Comparison of ENCODE assay signal across 7 cellular contexts in the genomic region with DNA sequence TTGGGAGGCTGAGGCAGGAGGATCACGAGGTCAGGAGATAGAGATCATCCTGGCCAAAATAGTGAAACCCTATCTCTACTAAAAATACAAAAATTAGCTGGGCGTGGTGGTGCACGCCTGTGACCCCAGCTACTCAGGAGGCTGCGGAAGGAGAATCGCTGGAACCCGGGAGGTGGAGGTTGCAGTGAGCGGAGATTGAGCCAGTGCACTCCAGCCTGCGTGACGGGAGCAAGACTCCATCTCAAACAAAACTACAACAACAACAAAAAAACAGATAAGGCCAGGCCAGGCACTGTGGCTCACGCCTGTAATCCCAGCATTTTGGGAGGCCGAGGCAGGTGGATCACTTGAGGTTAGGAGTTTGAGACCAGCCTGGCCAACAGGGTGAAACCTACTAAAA. TPM values are rescaled to one million over a fixed set of nuclear protein-coding genes. Genes with fewer than 3 reads are reported as not detected.
"Had no signal": no experiment of that assay in that cellular context is flagged by ENCODE, and none has a peak within 500 bp of the region (broad histone marks: within the 10 kb centered on the region; RNA-seq: fewer than 3 reads in every experiment).

No MANE protein-coding gene starts in this region.

RNA-seq across cellular contexts. Expression of gene RNU11, which starts 3.0 kb away (rescaled TPM):
- total RNA-seq: GM23338, H4, H7, HepG2, HFFc6, HT1080 had no signal
- polyA plus RNA-seq: GM23338, HepG2, IgD-negative memory B cell had no signal

RNA-seq across cellular contexts. Expression of gene RAB42, which starts 53.3 kb away (rescaled TPM):
- total RNA-seq: H4, HT1080 had no signal
- polyA plus RNA-seq: IgD-negative memory B cell had no signal
